8 cellular contexts compared by ENCODE assay signal in the genomic region with DNA sequence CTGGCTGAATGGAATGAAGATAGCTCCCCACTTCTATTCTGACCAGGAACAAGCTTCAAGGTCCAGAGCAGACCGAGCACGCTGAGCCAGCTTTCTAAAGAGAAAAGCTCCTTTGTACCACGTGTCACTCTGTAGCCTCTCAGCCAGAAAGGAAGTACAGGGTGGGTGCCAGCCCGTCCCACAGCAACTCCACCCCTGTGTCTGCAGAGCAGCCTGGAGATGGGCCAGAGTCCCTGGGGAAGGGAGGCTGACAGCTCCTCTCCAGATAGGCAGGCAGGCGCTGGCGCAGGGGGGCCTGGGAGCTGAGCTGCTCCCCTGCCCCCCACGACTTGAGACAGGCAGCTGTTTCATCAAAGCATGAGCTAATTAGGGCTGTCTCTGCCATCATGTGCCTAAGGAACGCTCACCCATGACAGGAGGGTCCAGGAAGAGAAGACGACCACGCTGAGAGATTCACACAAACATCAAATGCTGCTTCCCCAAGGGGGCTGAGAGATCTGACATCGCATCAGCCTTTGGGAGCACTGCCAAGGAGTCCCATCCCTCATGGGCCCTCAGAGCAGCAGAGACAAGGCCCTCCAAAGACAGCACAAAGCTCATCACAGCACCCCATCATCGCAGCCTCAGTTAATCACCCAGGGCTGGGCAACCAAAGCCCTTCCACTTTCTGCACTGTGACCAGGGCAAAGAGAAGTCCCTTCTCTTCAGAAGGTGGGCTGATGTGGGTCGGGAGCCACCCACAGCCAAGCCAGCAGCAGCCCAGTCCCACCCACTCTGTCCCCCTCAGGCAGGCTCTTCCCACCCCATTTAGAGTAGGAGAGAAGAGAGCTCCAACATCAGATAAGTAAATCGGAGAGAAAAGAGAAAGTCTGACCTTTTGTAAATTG.
DNase-seq lines count a peak whose midpoint lies in the region; ATAC-seq lines count a peak whose summit lies in the region.

No MANE protein-coding gene starts in this region.

- ATAC-seq in left ventricle myocardium superior, result peak; percentile 94
- no peak for ATAC-seq in HG02870 (IDR thresholded peaks at IDR 0.05; ENCODE audit: unreplicated experiment)
- no peak for ATAC-seq in HG03095 (IDR thresholded peaks at IDR 0.05; ENCODE audit: unreplicated experiment)

- DNase-seq in CD1c-positive myeloid dendritic cell (ENCODE audit: extremely low spot score), result peak; percentile 66
- DNase-seq in GM19240 (ENCODE audit: insufficient read length, low spot score), result peak; percentile 24
- DNase-seq in NCI-H2081 treated with DMSO at 0.1 percent for 48 hours (lab: John Stamatoyannopoulos, UW), result peak; percentile 54
- peak; percentile 67 for DNase-seq in amniotic epithelial cell (ENCODE audit: low read depth)
- peak; percentile 94 for DNase-seq in left ventricle myocardium superior
- DNase-seq in pulmonary artery endothelial cell (ENCODE audit: low read depth, low spot score), result peak; percentile 22

- intact Hi-C loops in left ventricle myocardium superior (cut with micrococcal nuclease), result no loop called here

Comparison
In these comparisons a context has a peak if more than half of its experiments do, and no peak if none do; other contexts are left out.
1. DNase-seq: peak in every context shown above with its lines; median percentile 94 in left ventricle myocardium superior; 67 in amniotic epithelial cell; 66 in CD1c-positive myeloid dendritic cell; 54 in NCI-H2081 treated with DMSO at 0.1 percent for 48 hours; 24 in GM19240; 22 in pulmonary artery endothelial cell.